1 cellular context compared by ENCODE assay signal in genomic region chr15:73227433-73228056, GRCh38.
TF ChIP-seq lines count a peak whose summit lies in the region.

No MANE protein-coding gene starts in this region.

TF ChIP-seq in GM23338, 12 proteins besides CTCF, POLR2A, EP300 and RAD21 (continued from another document):
- TF ChIP-seq, protein P1, sequence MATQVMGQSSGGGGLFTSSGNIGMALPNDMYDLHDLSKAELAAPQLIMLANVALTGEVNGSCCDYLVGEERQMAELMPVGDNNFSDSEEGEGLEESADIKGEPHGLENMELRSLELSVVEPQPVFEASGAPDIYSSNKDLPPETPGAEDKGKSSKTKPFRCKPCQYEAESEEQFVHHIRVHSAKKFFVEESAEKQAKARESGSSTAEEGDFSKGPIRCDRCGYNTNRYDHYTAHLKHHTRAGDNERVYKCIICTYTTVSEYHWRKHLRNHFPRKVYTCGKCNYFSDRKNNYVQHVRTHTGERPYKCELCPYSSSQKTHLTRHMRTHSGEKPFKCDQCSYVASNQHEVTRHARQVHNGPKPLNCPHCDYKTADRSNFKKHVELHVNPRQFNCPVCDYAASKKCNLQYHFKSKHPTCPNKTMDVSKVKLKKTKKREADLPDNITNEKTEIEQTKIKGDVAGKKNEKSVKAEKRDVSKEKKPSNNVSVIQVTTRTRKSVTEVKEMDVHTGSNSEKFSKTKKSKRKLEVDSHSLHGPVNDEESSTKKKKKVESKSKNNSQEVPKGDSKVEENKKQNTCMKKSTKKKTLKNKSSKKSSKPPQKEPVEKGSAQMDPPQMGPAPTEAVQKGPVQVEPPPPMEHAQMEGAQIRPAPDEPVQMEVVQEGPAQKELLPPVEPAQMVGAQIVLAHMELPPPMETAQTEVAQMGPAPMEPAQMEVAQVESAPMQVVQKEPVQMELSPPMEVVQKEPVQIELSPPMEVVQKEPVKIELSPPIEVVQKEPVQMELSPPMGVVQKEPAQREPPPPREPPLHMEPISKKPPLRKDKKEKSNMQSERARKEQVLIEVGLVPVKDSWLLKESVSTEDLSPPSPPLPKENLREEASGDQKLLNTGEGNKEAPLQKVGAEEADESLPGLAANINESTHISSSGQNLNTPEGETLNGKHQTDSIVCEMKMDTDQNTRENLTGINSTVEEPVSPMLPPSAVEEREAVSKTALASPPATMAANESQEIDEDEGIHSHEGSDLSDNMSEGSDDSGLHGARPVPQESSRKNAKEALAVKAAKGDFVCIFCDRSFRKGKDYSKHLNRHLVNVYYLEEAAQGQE (IDR thresholded peaks at IDR 0.05; ENCODE audit: unreplicated experiment) = no peak
- TF ChIP-seq NANOG (IDR thresholded peaks at IDR 0.05; ENCODE audit: borderline replicate concordance) = no peak
- no peak for TF ChIP-seq CREB1 (CRISPR knock-in tag; IDR thresholded peaks at IDR 0.05; ENCODE audit: low read depth)
- TF ChIP-seq STAT1 (IDR thresholded peaks at IDR 0.05; ENCODE audit: unreplicated experiment) = no peak
- no peak for TF ChIP-seq JUNB (IDR thresholded peaks at IDR 0.05; ENCODE audit: unreplicated experiment)
- no peak for TF ChIP-seq POLR2AphosphoS5 (IDR thresholded peaks at IDR 0.05; ENCODE audit: low read depth)
- no peak for TF ChIP-seq ZNF462 (CRISPR knock-in tag; IDR thresholded peaks at IDR 0.05)
- TF ChIP-seq ZNF331 (CRISPR knock-in tag; IDR thresholded peaks at IDR 0.05; ENCODE audit: low read depth) = no peak
